25 cellular contexts compared by ENCODE assay signal in the genomic region with DNA sequence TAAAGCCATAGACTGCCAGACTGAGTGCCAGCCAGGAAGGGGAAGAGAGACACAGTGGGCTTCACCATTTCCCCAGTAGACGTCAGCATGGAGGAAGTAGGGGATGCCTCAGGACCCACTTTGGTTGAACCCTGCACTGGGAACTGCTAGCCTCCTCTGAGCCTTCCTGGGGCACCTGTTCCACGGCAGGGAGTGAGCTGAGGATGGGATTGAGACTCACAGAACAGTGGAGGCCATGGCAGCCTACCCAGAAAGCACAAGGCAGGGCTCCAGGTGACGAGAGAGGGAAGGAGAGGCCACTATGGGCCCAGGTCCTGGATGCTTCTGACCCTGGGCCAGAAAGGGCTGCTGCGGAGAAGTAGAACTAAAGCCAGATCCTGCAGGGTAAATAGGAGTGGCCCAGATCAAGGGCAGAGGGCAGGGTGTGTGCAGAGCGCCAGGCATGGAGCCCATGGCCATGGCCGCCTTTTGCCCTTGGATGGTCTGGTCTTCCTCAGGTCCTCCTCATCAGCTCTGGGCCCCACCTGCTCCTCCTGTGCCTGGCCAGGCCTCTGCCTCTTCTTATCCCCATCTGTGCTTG.
"Had no signal": no experiment of that assay in that cellular context is flagged by ENCODE, and none has a peak within 500 bp of the region (broad histone marks: within the 10 kb centered on the region; RNA-seq: fewer than 3 reads in every experiment).

No MANE protein-coding gene starts in this region.

- H3K27ac Mint-ChIP-seq: activated CD4-positive, alpha-beta memory T cell treated with anti-CD3 and anti-CD28 coated beads, Interleukin-2, amount 10 ng/mL, durations not matched to agents 7 days and 5 days; activated CD4-positive, alpha-beta T cell treated with anti-CD3 and anti-CD28 coated beads, Interleukin-2, amount 10 ng/mL, durations not matched to agents 7 days and 5 days; activated naive CD8-positive, alpha-beta T cell; activated T-cell treated with anti-CD3 and anti-CD28 coated beads, Interleukin-2, amount 50 U/mL, for 24 hours; memory B cell; naive thymus-derived CD8-positive, alpha-beta T cell; WTC11 had no signal

- H3K27ac ChIP-seq: ascending aorta, brain microvascular endothelial cell, coronary artery, dorsolateral prefrontal cortex, gastrocnemius medialis, pancreas, thoracic aorta, upper lobe of left lung had no signal

- H3K27me3 Mint-ChIP-seq: activated CD4-positive, alpha-beta memory T cell treated with anti-CD3 and anti-CD28 coated beads, Interleukin-2, amount 10 ng/mL, durations not matched to agents 7 days and 5 days; activated CD4-positive, alpha-beta T cell treated with anti-CD3 and anti-CD28 coated beads, Interleukin-2, amount 10 ng/mL, durations not matched to agents 7 days and 5 days; activated naive CD8-positive, alpha-beta T cell; activated T-cell treated with anti-CD3 and anti-CD28 coated beads, Interleukin-2, amount 50 U/mL, for 24 hours; memory B cell; naive thymus-derived CD8-positive, alpha-beta T cell had no signal

- H3K36me3 ChIP-seq: ascending aorta, brain microvascular endothelial cell, gastrocnemius medialis, pancreas, thoracic aorta, upper lobe of left lung had no signal

- H3K9me3 Mint-ChIP-seq: activated CD4-positive, alpha-beta T cell treated with anti-CD3 and anti-CD28 coated beads, Interleukin-2, amount 10 ng/mL, durations not matched to agents 7 days and 5 days; activated T-cell treated with anti-CD3 and anti-CD28 coated beads, Interleukin-2, amount 50 U/mL, for 24 hours; memory B cell had no signal

- H3K27me3 ChIP-seq: ascending aorta, brain microvascular endothelial cell, gastrocnemius medialis, pancreas, upper lobe of left lung had no signal

- H3K9me3 ChIP-seq: ascending aorta, gastrocnemius medialis, pancreas had no signal

- H3K4me3 Mint-ChIP-seq: activated CD4-positive, alpha-beta memory T cell treated with anti-CD3 and anti-CD28 coated beads, Interleukin-2, amount 10 ng/mL, durations not matched to agents 7 days and 5 days; activated CD4-positive, alpha-beta T cell treated with anti-CD3 and anti-CD28 coated beads, Interleukin-2, amount 10 ng/mL, durations not matched to agents 7 days and 5 days; activated naive CD8-positive, alpha-beta T cell; activated T-cell treated with anti-CD3 and anti-CD28 coated beads, Interleukin-2, amount 50 U/mL, for 24 hours; memory B cell; WTC11 had no signal

- DNase-seq: activated CD4-positive, alpha-beta memory T cell treated with anti-CD3 and anti-CD28 coated beads, Interleukin-2, amount 10 ng/mL, durations not matched to agents 7 days and 5 days; activated CD4-positive, alpha-beta T cell treated with anti-CD3 and anti-CD28 coated beads for 1 hour; activated CD4-positive, alpha-beta T cell treated with anti-CD3 and anti-CD28 coated beads, Interleukin-2, amount 10 ng/mL, durations not matched to agents 7 days and 5 days; activated CD8-positive, alpha-beta memory T cell treated with anti-CD3 and anti-CD28 coated beads, Interleukin-2, amount 50 U/mL, for 48 hours; activated T-cell treated with anti-CD3 and anti-CD28 coated beads, Interleukin-2, amount 50 U/mL, for 24 hours; brain microvascular endothelial cell; effector memory CD4-positive, alpha-beta T cell; erythroblast; gastrocnemius medialis; glutamatergic neuron; naive thymus-derived CD8-positive, alpha-beta T cell; stimulated activated CD4-positive, alpha-beta T cell treated with anti-CD3 and anti-CD28 coated beads, Interleukin-2, amount 100 ng/mL, for 48 hours; stimulated activated naive CD4-positive, alpha-beta T cell treated with Interleukin-2 at 50 U/mL for 16 hours; T-helper 2 cell had no signal

- H3K4me1 ChIP-seq: ascending aorta, gastrocnemius medialis, pancreas had no signal

- H3K4me1 Mint-ChIP-seq: activated CD4-positive, alpha-beta memory T cell treated with anti-CD3 and anti-CD28 coated beads, Interleukin-2, amount 10 ng/mL, durations not matched to agents 7 days and 5 days; activated CD4-positive, alpha-beta T cell treated with anti-CD3 and anti-CD28 coated beads, Interleukin-2, amount 10 ng/mL, durations not matched to agents 7 days and 5 days had no signal

- H3K4me3 ChIP-seq: ascending aorta, coronary artery, dorsolateral prefrontal cortex, gastrocnemius medialis, pancreas, thoracic aorta, upper lobe of left lung had no signal

- ATAC-seq: gastrocnemius medialis; naive thymus-derived CD8-positive, alpha-beta T cell; pancreas; right cardiac atrium; SK-N-SH treated with all-trans-retinoic acid at 6 μM for 48 hours; WTC11 had no signal
